In the genomic region with DNA sequence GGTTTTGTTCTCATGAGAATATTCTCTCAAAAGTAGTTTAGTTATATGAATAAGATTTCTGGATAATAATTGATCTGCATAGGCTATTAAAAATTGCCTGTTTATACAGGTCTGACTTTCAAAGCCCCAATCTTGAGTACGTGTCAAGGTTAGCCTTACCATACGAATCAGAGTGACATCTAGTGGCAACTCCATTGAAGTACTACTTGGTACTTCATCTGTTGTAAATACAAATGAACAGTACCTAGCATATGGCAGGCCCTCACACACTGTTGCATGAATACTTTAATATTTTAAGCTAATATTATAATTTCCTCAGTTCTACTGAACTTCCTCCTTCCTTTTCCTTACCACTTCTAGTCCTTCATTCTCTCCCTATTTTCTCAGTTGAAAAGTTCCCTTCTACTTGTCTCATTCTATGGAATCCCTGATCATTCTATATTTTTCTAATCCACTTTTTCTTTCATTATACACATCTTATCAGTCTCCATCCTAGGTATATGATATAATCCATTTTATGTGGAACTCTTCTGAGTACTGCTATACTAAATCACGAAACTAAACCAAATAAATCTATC, we compare ENCODE assay signal across 9 cellular contexts.
A peak's percentile ranks its signal among the peaks of the same experiment; 100 is the strongest.
DNase-seq lines count a peak whose midpoint lies in the region; ATAC-seq and TF ChIP-seq lines count a peak whose summit lies in the region.
"Had no signal": no experiment of that assay in that cellular context is flagged by ENCODE, and none has a peak within 500 bp of the region (broad histone marks: within the 10 kb centered on the region; RNA-seq: fewer than 3 reads in every experiment).

No MANE protein-coding gene starts in this region.

- ATAC-seq in activated CD4-positive, alpha-beta T cell treated with anti-CD3 and anti-CD28 coated beads for 36 hours, result peak; percentile 98
- ATAC-seq in GM21423 (IDR thresholded peaks at IDR 0.05; ENCODE audit: unreplicated experiment), result peak; percentile 97
- ATAC-seq in HG03565 (IDR thresholded peaks at IDR 0.05; ENCODE audit: unreplicated experiment), result peak; percentile 95
- peak; percentile 81 for ATAC-seq in stimulated activated memory B cell treated with anti-CD40 and anti-IgM and Interleukin-4, amounts not matched to agents 10 μg/mL and 1 μg/mL and 100 μg/mL, for 72 hours

- intact Hi-C loops in activated CD4-positive, alpha-beta T cell treated with anti-CD3 and anti-CD28 coated beads for 36 hours (cut with DNase I, micrococcal nuclease), result loop anchor here (1.0 to 10.0 kb wide), 3 partner anchors 344 to 524 kb away; no protein-coding TSS in a partner anchor

- no peak for DNase-seq in activated CD4-positive, alpha-beta T cell treated with anti-CD3 and anti-CD28 coated beads for 36 hours
- DNase-seq in activated CD4-positive, alpha-beta T cell treated with anti-CD3 and anti-CD28 coated beads, Interleukin-2, amount 50 U/mL, for 1 hour, result no peak
- DNase-seq in NCI-H526 (lab: John Stamatoyannopoulos, UW) (peak; percentile 1 to 68), astrocyte of the cerebellum (ENCODE audit: low read depth) (peak; percentile 78), hepatic stellate cell (ENCODE audit: low spot score) (peak; percentile 67)

- no peak overlapping the region for H3K27ac Mint-ChIP-seq in activated CD4-positive, alpha-beta T cell treated with anti-CD3 and anti-CD28 coated beads for 36 hours
- H3K27ac Mint-ChIP-seq in stimulated activated memory B cell treated with anti-CD40 and anti-IgM and Interleukin-4, amounts not matched to agents 10 μg/mL and 1 μg/mL and 100 μg/mL, for 72 hours, result peak overlapping the region; percentile 22

- no peaks in the 10 kb centered on the region for H3K36me3 Mint-ChIP-seq in activated CD4-positive, alpha-beta T cell treated with anti-CD3 and anti-CD28 coated beads for 36 hours (ENCODE audit: low read depth)
- H3K36me3 Mint-ChIP-seq in stimulated activated memory B cell treated with anti-CD40 and anti-IgM and Interleukin-4, amounts not matched to agents 10 μg/mL and 1 μg/mL and 100 μg/mL, for 72 hours, result peaks cover 5% of the 10 kb centered on the region

- H3K27me3 Mint-ChIP-seq in activated CD4-positive, alpha-beta T cell treated with anti-CD3 and anti-CD28 coated beads for 36 hours, result no peaks in the 10 kb centered on the region
- H3K27me3 Mint-ChIP-seq in stimulated activated memory B cell treated with anti-CD40 and anti-IgM and Interleukin-4, amounts not matched to agents 10 μg/mL and 1 μg/mL and 100 μg/mL, for 72 hours, result no peaks in the 10 kb centered on the region

- H3K4me3 ChIP-seq in astrocyte of the cerebellum (ENCODE audit: low read depth, low read length), result no peak overlapping the region
- H3K4me3 ChIP-seq: BLaER1 treated with 17β-estradiol and CSF1 and Interleukin-3, amounts not matched to agents 10 nM and 100 nM had no signal

- peaks cover 28% of the 10 kb centered on the region for H3K4me1 Mint-ChIP-seq in activated CD4-positive, alpha-beta T cell treated with anti-CD3 and anti-CD28 coated beads for 36 hours
- H3K4me1 Mint-ChIP-seq in stimulated activated memory B cell treated with anti-CD40 and anti-IgM and Interleukin-4, amounts not matched to agents 10 μg/mL and 1 μg/mL and 100 μg/mL, for 72 hours, result peaks cover 20% of the 10 kb centered on the region

- POLR2A ChIA-PET in activated CD4-positive, alpha-beta T cell treated with anti-CD3 and anti-CD28 coated beads for 36 hours (lab: Charles Lee), result no interaction called here

- TF ChIP-seq CTCF in astrocyte of the cerebellum (IDR thresholded peaks at IDR 0.05; ENCODE audit: low read depth, low read length, missing control alignments), result peak; percentile 70

- in situ Hi-C loops in astrocyte of the cerebellum (cut with HindIII; ENCODE audit: low sequenced_read_pairs), result no loop called here

- CTCF ChIA-PET in activated CD4-positive, alpha-beta T cell treated with anti-CD3 and anti-CD28 coated beads for 36 hours (lab: Charles Lee), result interaction anchor here (0.6 to 1.8 kb wide), 9 partner anchors 9 to 405 kb away, joined by 3 to 6 read pairs (median 3); no protein-coding TSS in a partner anchor

- no peak overlapping the region for H3K4me3 Mint-ChIP-seq in activated CD4-positive, alpha-beta T cell treated with anti-CD3 and anti-CD28 coated beads for 36 hours
- no peak overlapping the region for H3K4me3 Mint-ChIP-seq in stimulated activated memory B cell treated with anti-CD40 and anti-IgM and Interleukin-4, amounts not matched to agents 10 μg/mL and 1 μg/mL and 100 μg/mL, for 72 hours

- H3K9me3 Mint-ChIP-seq in activated CD4-positive, alpha-beta T cell treated with anti-CD3 and anti-CD28 coated beads for 36 hours (ENCODE audit: low read depth), result no peaks in the 10 kb centered on the region
- no peaks in the 10 kb centered on the region for H3K9me3 Mint-ChIP-seq in stimulated activated memory B cell treated with anti-CD40 and anti-IgM and Interleukin-4, amounts not matched to agents 10 μg/mL and 1 μg/mL and 100 μg/mL, for 72 hours

Comparison
In these comparisons a context has a peak if more than half of its experiments do, and no peak if none do; other contexts are left out.
1. DNase-seq: peak in NCI-H526 (2 of 2), astrocyte of the cerebellum (single experiment) and hepatic stellate cell (single experiment); none in activated CD4-positive, alpha-beta T cell treated with anti-CD3 and anti-CD28 coated beads for 36 hours (single experiment) and activated CD4-positive, alpha-beta T cell treated with anti-CD3 and anti-CD28 coated beads, Interleukin-2, amount 50 U/mL, for 1 hour (single experiment).
2. Peak in every context shown above with its lines, with median percentiles within 50 percentile points of each other: ATAC-seq.